Comparison of ENCODE assay signal across 8 cellular contexts in genomic region chr16:424033-424622, GRCh38. TPM values are rescaled to one million over a fixed set of nuclear protein-coding genes. Genes with fewer than 3 reads are reported as not detected.
A peak's percentile ranks its signal among the peaks of the same experiment; 100 is the strongest.
DNase-seq lines count a peak whose midpoint lies in the region; ATAC-seq and TF ChIP-seq lines count a peak whose summit lies in the region.

No MANE protein-coding gene starts in this region.

- peak overlapping the region; percentile 93 for H3K27ac Mint-ChIP-seq in CD4-positive, alpha-beta T cell

- H3K9me3 ChIP-seq in CD4-positive, alpha-beta T cell (ENCODE audit: control insufficient read depth, low read length) = no peaks in the 10 kb centered on the region
- H3K9me3 ChIP-seq in right atrium auricular region = no peaks in the 10 kb centered on the region

- H3K4me3 Mint-ChIP-seq in CD4-positive, alpha-beta T cell = peak overlapping the region; percentile 87

- CTCF ChIA-PET in CD4-positive, alpha-beta T cell (lab: Charles Lee) = interaction anchor here (0.7 kb wide), 1 partner anchor 23 kb away, joined by 3 read pairs; the partner anchor contains the start of gene DECR2

- H3K4me1 Mint-ChIP-seq in CD4-positive, alpha-beta T cell (ENCODE audit: low read depth) = peaks cover 38% of the 10 kb centered on the region

- DNase-seq in CD4-positive, alpha-beta T cell = no peak
- DNase-seq in LHCN-M2 (ENCODE audit: low read depth) (peak; percentile 98), right atrium auricular region (ENCODE audit: low spot score) (peak; percentile 90), renal cortical epithelial cell (ENCODE audit: low read depth) (peak; percentile 96)

- peaks cover 15% of the 10 kb centered on the region for H3K36me3 Mint-ChIP-seq in CD4-positive, alpha-beta T cell (ENCODE audit: low read depth)

- POLR2A ChIA-PET in CD4-positive, alpha-beta T cell (lab: Charles Lee) = interaction anchor here (2.2 kb wide), 1 partner anchor 42 kb away, joined by 16 read pairs; the partner anchor contains the start of gene PGAP6

- no peak overlapping the region for H3K27ac ChIP-seq in CD4-positive, alpha-beta T cell (ENCODE audit: low read depth, low read length)
- H3K27ac ChIP-seq in angular gyrus (ENCODE audit: low read depth, low read length) (peak overlapping the region; percentile 38), right atrium auricular region (peak overlapping the region; percentile 95 to 96)

- no peaks in the 10 kb centered on the region for H3K27me3 ChIP-seq in CD4-positive, alpha-beta T cell (ENCODE audit: control insufficient read depth, insufficient read depth, low read length)
- H3K27me3 ChIP-seq in right atrium auricular region = no peaks in the 10 kb centered on the region

- intact Hi-C loops in CD4-positive, alpha-beta T cell (cut with DNase I, micrococcal nuclease) = loop anchor here (1.0 to 2.0 kb wide), 3 partner anchors 21 to 71 kb away; partner anchors contain the start of genes AXIN1 (in 1 of the 2) and DECR2 (in 1 of the 2)

- TF ChIP-seq CTCF in CD4-positive, alpha-beta T cell (IDR thresholded peaks at IDR 0.05) = no peak
- TF ChIP-seq CTCF in right atrium auricular region (IDR thresholded peaks at IDR 0.05) = no peak

- no peaks in the 10 kb centered on the region for H3K9me3 Mint-ChIP-seq in CD4-positive, alpha-beta T cell

- peaks cover 0 to 39% of the 10 kb centered on the region in 2 donors for H3K4me1 ChIP-seq in right atrium auricular region

- H3K36me3 ChIP-seq in right atrium auricular region = no peaks in the 10 kb centered on the region

- peak overlapping the region; percentile 71 to 73 for H3K4me3 ChIP-seq in right atrium auricular region

- no peak for ATAC-seq in CD4-positive, alpha-beta T cell (ENCODE audit: poor library complexity)
- ATAC-seq in HG02981 (IDR thresholded peaks at IDR 0.05; ENCODE audit: unreplicated experiment) = no peak
- ATAC-seq in HG03432 (IDR thresholded peaks at IDR 0.05; ENCODE audit: unreplicated experiment) = no peak
- no peak for ATAC-seq in HG02759 (IDR thresholded peaks at IDR 0.05; ENCODE audit: unreplicated experiment)

- H3K27me3 Mint-ChIP-seq in CD4-positive, alpha-beta T cell = no peaks in the 10 kb centered on the region

RNA-seq across cellular contexts. Expression of gene RAB11FIP3, which starts 1.3 kb away (rescaled TPM):
- 10 to 100 TPM; 28.4 to 29.0 TPM for total RNA-seq in CD4-positive, alpha-beta T cell
- 44.1 and 61.6 TPM in 2 replicates for total RNA-seq in LHCN-M2 (2014; rRNA removed)
- polyA plus RNA-seq in LHCN-M2 (2012) = 39.3 TPM
- total RNA-seq in right atrium auricular region = 10 to 100 TPM; 19.9 to 43.8 TPM
- 20.5 and 72.5 TPM in 2 replicates for total RNA-seq in renal cortical epithelial cell

RNA-seq across cellular contexts. Expression of gene DECR2, which starts 22.4 kb away (rescaled TPM):
- total RNA-seq in CD4-positive, alpha-beta T cell = 1 to 10 TPM; 5.7 to 7.0 TPM
- total RNA-seq in LHCN-M2 (2014; rRNA removed) (18.8 and 22.6 TPM in 2 replicates), right atrium auricular region (10 to 100 TPM; 10.6 to 18.7 TPM), renal cortical epithelial cell (13.0 and 17.5 TPM in 2 replicates)
- polyA plus RNA-seq in LHCN-M2 (2012) = 28.2 TPM

RNA-seq across cellular contexts. Expression of gene NME4, which starts 27.1 kb away (rescaled TPM):
- 10 to 100 TPM; 31.2 to 32.6 TPM for total RNA-seq in CD4-positive, alpha-beta T cell
- total RNA-seq in LHCN-M2 (2014; rRNA removed) (142 and 186 TPM in 2 replicates), right atrium auricular region (10 to 100 TPM; 45.4 to 45.8 TPM), renal cortical epithelial cell (27.6 and 50.0 TPM in 2 replicates)
- polyA plus RNA-seq in LHCN-M2 (2012) = 336 TPM

RNA-seq across cellular contexts. Expression of gene PGAP6, which starts 42.4 kb away (rescaled TPM):
- total RNA-seq in CD4-positive, alpha-beta T cell = 10 to 100 TPM; 59.7 to 63.7 TPM
- total RNA-seq in LHCN-M2 (2014; rRNA removed) = 72.4 and 90.2 TPM in 2 replicates
- polyA plus RNA-seq in LHCN-M2 (2012) = 117 TPM
- total RNA-seq in right atrium auricular region = 10 to 100 TPM; 34.0 to 41.1 TPM
- total RNA-seq in renal cortical epithelial cell = 87.2 and 92.8 TPM in 2 replicates

RNA-seq across cellular contexts. Expression of gene MRPL28, which starts 53.8 kb away (rescaled TPM):
- total RNA-seq in CD4-positive, alpha-beta T cell = 10 to 100 TPM; 19.6 to 19.7 TPM
- total RNA-seq in LHCN-M2 (2014; rRNA removed) (135 and 156 TPM in 2 replicates), right atrium auricular region (10 to 100 TPM; 89.0 to 90.3 TPM), renal cortical epithelial cell (59.4 and 95.9 TPM in 2 replicates)
- 196 TPM for polyA plus RNA-seq in LHCN-M2 (2012)

Comparison
In these comparisons a context has a peak if more than half of its experiments do, and no peak if none do; other contexts are left out.
1. DNase-seq: peak in LHCN-M2 (single experiment), right atrium auricular region (single experiment) and renal cortical epithelial cell (single experiment); none in CD4-positive, alpha-beta T cell (0 of 10).